In the genomic region with DNA sequence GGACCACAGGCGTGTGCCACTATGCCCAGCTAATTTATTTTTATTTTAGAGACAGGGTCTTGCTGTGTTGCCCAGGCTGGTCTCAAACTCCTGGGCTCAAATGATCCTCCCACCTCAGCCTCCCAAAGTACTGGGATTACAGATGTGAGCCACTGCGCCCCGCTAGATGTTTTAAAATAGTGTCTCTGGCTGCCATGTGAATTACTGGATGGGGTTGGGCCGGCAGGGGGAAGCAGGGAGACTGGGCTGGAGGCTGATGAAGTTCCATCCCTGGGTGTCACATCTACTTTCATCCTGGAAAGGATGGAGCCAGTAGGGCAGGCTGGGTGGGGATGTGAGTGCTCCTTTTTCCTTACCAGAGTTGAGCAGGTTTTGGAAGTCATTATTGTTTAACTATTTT, we compare ENCODE assay signal across 10 cellular contexts. TPM values are rescaled to one million over a fixed set of nuclear protein-coding genes. Genes with fewer than 3 reads are reported as not detected.
DNase-seq lines count a peak whose midpoint lies in the region; ATAC-seq and TF ChIP-seq lines count a peak whose summit lies in the region.
"Had no signal": no experiment of that assay in that cellular context is flagged by ENCODE, and none has a peak within 500 bp of the region (broad histone marks: within the 10 kb centered on the region; RNA-seq: fewer than 3 reads in every experiment).

No MANE protein-coding gene starts in this region.

- H3K4me3 ChIP-seq in GM12864 (ENCODE audit: low read depth, low read length) (no peak overlapping the region), dorsolateral prefrontal cortex (peak overlapping the region in 2 of 59 donors; percentile 12 to 26), neural progenitor cell (no peak overlapping the region), mesenchymal stem cell (ENCODE audit: insufficient read depth in 1 of 2, low read depth in 1 of 2, low read length in 2 of 2) (no peak overlapping the region), heart left ventricle (no peak overlapping the region)
- H3K4me3 ChIP-seq: transverse colon had no signal

- no peak overlapping the region for H3K4ac ChIP-seq in mesenchymal stem cell (ENCODE audit: low read depth in 1 of 2, low read length in 2 of 2)

- no peak overlapping the region for H3K14ac ChIP-seq in mesenchymal stem cell (ENCODE audit: low read length in 2 of 2)

- peak overlapping the region; percentile 65 for H3K4me3 Mint-ChIP-seq in neural progenitor cell

- peak; percentile 4 for TF ChIP-seq CTCF in GM12864 (IDR thresholded peaks at IDR 0.05; ENCODE audit: low read depth, low read length, missing control alignments)
- TF ChIP-seq CTCF in dorsolateral prefrontal cortex (IDR thresholded peaks at IDR 0.05 in 54 of 56, conservative IDR thresholded peaks at IDR 0.05 in 2 of 56; ENCODE audit: low read depth in 1 of 56, partially characterized antibody in 56 of 56) = peak in 32 of 56 donors; percentile 9 to 47 (median 24)
- peak; percentile 44 for TF ChIP-seq CTCF in neural progenitor cell (IDR thresholded peaks at IDR 0.05)
- TF ChIP-seq CTCF in heart left ventricle (IDR thresholded peaks at IDR 0.05) = peak in 4 of 12 donors; percentile 6 to 35 (median 22)

- H3K4me1 Mint-ChIP-seq in neural progenitor cell = peaks cover 13% of the 10 kb centered on the region

- peaks cover 2% of the 10 kb centered on the region for H3K9me3 Mint-ChIP-seq in neural progenitor cell

- H3K18ac ChIP-seq in mesenchymal stem cell (ENCODE audit: low read depth in 1 of 2, low read length in 2 of 2) = no peak overlapping the region

- H3K36me3 ChIP-seq in neural progenitor cell (no peaks in the 10 kb centered on the region), mesenchymal stem cell (ENCODE audit: control insufficient read depth in 1 of 2, insufficient read depth in 2 of 2, low read depth in 1 of 2, low read length in 2 of 2) (no peaks in the 10 kb centered on the region), heart left ventricle (no peaks in the 10 kb centered on the region)
- H3K36me3 ChIP-seq: transverse colon had no signal

- H3F3A ChIP-seq in neural progenitor cell (ENCODE audit: low read depth) = no peaks in the 10 kb centered on the region

- no peak overlapping the region for H4K8ac ChIP-seq in mesenchymal stem cell (ENCODE audit: low read length)

- no peaks in the 10 kb centered on the region for H3K9me3 ChIP-seq in neural progenitor cell (ENCODE audit: low read depth)
- no peaks in the 10 kb centered on the region for H3K9me3 ChIP-seq in mesenchymal stem cell (ENCODE audit: control insufficient read depth, low read length)
- no peaks in the 10 kb centered on the region for H3K9me3 ChIP-seq in heart left ventricle
- H3K9me3 ChIP-seq: transverse colon had no signal

- no peak for ATAC-seq in heart left ventricle

- peak overlapping the region; percentile 85 for H2AFZ ChIP-seq in neural progenitor cell (replicated peaks)
- no peak overlapping the region for H2AFZ ChIP-seq in mesenchymal stem cell (ENCODE audit: low read depth, low read length)

- H3K27me3 Mint-ChIP-seq in neural progenitor cell (ENCODE audit: insufficient read depth, low read depth) = peaks cover 3% of the 10 kb centered on the region

- no peak overlapping the region for H4K91ac ChIP-seq in mesenchymal stem cell (ENCODE audit: low read length)

- no peak overlapping the region for H3K4me2 ChIP-seq in neural progenitor cell
- no peak overlapping the region for H3K4me2 ChIP-seq in mesenchymal stem cell (ENCODE audit: low read length, poor library complexity, severe bottlenecking)

- no peaks in the 10 kb centered on the region for H3K79me1 ChIP-seq in mesenchymal stem cell (replicated peaks; ENCODE audit: low read length, poor library complexity, severe bottlenecking)

- H3K36me3 Mint-ChIP-seq in neural progenitor cell = no peaks in the 10 kb centered on the region

- no peak for TF ChIP-seq POLR2A in heart left ventricle (IDR thresholded peaks at IDR 0.05)

- H3K27ac ChIP-seq in dorsolateral prefrontal cortex (peak overlapping the region in 10 of 59 donors; percentile 12 to 79 (median 62)), neural progenitor cell (no peak overlapping the region), mesenchymal stem cell (ENCODE audit: low read length, poor library complexity, severe bottlenecking) (no peak overlapping the region), heart left ventricle (no peak overlapping the region)
- H3K27ac ChIP-seq: transverse colon had no signal

- H3K9ac ChIP-seq in neural progenitor cell = no peak overlapping the region
- H3K9ac ChIP-seq in mesenchymal stem cell (ENCODE audit: low read length) = no peak overlapping the region

- DNase-seq in GM12864 (ENCODE audit: low read depth) (no peak), M059J (ENCODE audit: low read depth) (peak; percentile 18), dorsolateral prefrontal cortex (no peak), neural progenitor cell (ENCODE audit: low spot score) (peak; percentile 23), germinal center (ENCODE audit: low spot score) (no peak), mesenchymal stem cell (no peak), heart left ventricle (no peak)
- DNase-seq in stimulated activated CD4-positive, alpha-beta T cell treated with anti-CD3 and anti-CD28 coated beads, Interleukin-4, amount 100 ng/mL, for 4 hours = no peak
- DNase-seq: NCI-H526 treated with DMSO at 0.1 percent for 48 hours, transverse colon had no signal

- H3K27me3 ChIP-seq in dorsolateral prefrontal cortex (no peaks in the 10 kb centered on the region), neural progenitor cell (no peaks in the 10 kb centered on the region), mesenchymal stem cell (ENCODE audit: control insufficient read depth in 1 of 2, insufficient read depth in 1 of 2, low read length in 2 of 2) (peaks cover 34 to 35% of the 10 kb centered on the region in 2 experiments), heart left ventricle (peaks cover 0 to 5% (median 0%) of the 10 kb centered on the region in 9 donors)
- H3K27me3 ChIP-seq: transverse colon had no signal

- H3K27ac Mint-ChIP-seq in neural progenitor cell = peak overlapping the region; percentile 82

- 53% methylated on average over 4 of the region's 4 CpGs for WGBS in mesenchymal stem cell
- 53 to 65% (median 59%) methylated on average over 4 of the region's 4 CpGs for WGBS in heart left ventricle, 4 donors

- peaks cover 3% of the 10 kb centered on the region for H3K4me1 ChIP-seq in neural progenitor cell
- H3K4me1 ChIP-seq in mesenchymal stem cell (ENCODE audit: control insufficient read depth, insufficient read depth, low read depth, low read length) = no peaks in the 10 kb centered on the region
- H3K4me1 ChIP-seq in heart left ventricle = no peaks in the 10 kb centered on the region
- H3K4me1 ChIP-seq: transverse colon had no signal

- no peak overlapping the region for H2BK12ac ChIP-seq in mesenchymal stem cell (ENCODE audit: low read length in 2 of 2)

- no peak overlapping the region for H2AK5ac ChIP-seq in mesenchymal stem cell (ENCODE audit: low read length, severe bottlenecking)

- no peak overlapping the region for H2BK5ac ChIP-seq in mesenchymal stem cell (ENCODE audit: low read depth, low read length, poor library complexity, severe bottlenecking)

- H2BK15ac ChIP-seq in mesenchymal stem cell (ENCODE audit: low read depth, poor library complexity, severe bottlenecking) = no peak overlapping the region

- no peak overlapping the region for H2BK120ac ChIP-seq in mesenchymal stem cell (ENCODE audit: low read depth, low read length)

- no peak overlapping the region for H3K23ac ChIP-seq in mesenchymal stem cell (ENCODE audit: low read length in 2 of 2)

- H3K79me2 ChIP-seq in neural progenitor cell (ENCODE audit: low read depth) = no peaks in the 10 kb centered on the region

- no peaks in the 10 kb centered on the region for H4K20me1 ChIP-seq in neural progenitor cell (ENCODE audit: low read depth)

- intact Hi-C loops in dorsolateral prefrontal cortex (cut with DNase I) = loop anchor here (5.0 to 10.0 kb wide), 3 partner anchors 34 to 177 kb away; no protein-coding TSS in a partner anchor
- intact Hi-C loops in heart left ventricle (cut with DNase I) = no loop called here

RNA-seq across cellular contexts. Expression of a gene that starts 46.1 kb away (rescaled TPM):
- total RNA-seq in M059J (2014; rRNA removed; shearing (Covaris generic)) = not detected in 2 replicates
- 1 to 10 TPM in 116 of 120 experiments, under 1 TPM in 4; 0.79 to 7.0 (median 2.1) TPM for total RNA-seq in dorsolateral prefrontal cortex
- 0.26 and 0.31 TPM in 2 replicates for total RNA-seq in neural progenitor cell (ENCODE audit: low replicate concordance)
- 0.11 TPM for polyA plus RNA-seq in mesenchymal stem cell (2013, experiment 1 of 2)
- 0.25 TPM for polyA plus RNA-seq in mesenchymal stem cell (2013, experiment 2 of 2)
- under 1 TPM in 5 of 9 donors, not detected in 4; 0.11 to 0.45 (median 0.27) TPM for total RNA-seq in heart left ventricle
- polyA plus RNA-seq in heart left ventricle = under 1 TPM; 0.04 to 0.11 TPM

Comparison
In these comparisons a context has a peak if more than half of its experiments do, and no peak if none do; other contexts are left out.
1. DNase-seq: peak in M059J (single experiment) and neural progenitor cell (single experiment); none in GM12864 (single experiment), dorsolateral prefrontal cortex (0 of 10), germinal center (single experiment), stimulated activated CD4-positive, alpha-beta T cell treated with anti-CD3 and anti-CD28 coated beads, Interleukin-4, amount 100 ng/mL, for 4 hours (0 of 2), mesenchymal stem cell (single experiment) and heart left ventricle (0 of 5).
2. intact Hi-C loops: an anchor here in dorsolateral prefrontal cortex (5.0 to 10.0 kb wide); none called in heart left ventricle.